Comparison of ENCODE assay signal across 1 cellular context in the genomic region with DNA sequence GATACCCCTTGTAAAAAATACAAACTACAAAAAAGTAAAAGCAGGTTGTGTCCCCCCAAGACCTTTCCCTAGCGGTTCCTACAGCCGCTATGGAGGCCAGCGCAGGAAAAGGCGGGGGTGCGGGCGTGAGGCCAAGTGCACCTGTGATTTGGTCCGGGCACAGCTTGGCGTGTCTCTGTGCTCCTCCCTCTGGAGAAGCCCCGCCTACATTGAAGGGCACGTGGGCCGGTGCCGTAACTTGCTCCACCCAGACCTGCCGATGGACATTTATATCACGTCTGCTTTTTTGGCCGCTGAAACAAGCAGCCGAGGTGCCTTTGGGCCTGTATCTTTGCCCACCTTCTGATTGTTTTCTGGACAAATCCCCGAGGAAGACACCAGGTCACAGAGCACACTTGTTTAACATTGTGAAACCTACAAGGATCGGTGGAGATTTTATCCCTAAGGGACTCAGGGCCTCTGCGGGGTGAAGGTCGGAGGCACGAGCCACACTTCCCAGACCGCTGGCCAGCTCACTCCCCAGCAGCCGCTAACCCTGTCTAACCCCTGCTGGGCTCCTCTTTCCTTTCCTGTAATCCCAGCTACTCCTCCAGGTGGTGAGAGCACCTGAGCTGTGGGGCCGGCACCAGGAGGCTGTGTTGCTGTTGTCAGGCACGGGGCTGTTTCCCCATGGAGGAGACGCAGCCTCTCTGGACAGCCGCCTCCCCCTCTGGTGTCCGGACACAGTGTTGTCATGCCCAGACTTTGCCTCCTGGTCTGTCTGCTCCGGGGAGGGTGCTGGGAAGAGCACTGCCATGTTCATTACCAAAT.
TF ChIP-seq lines count a peak whose summit lies in the region.

No MANE protein-coding gene starts in this region.

TF ChIP-seq in liver, 16 proteins besides CTCF, POLR2A, EP300 and RAD21 (continued from another document):
- peak; percentile 71 for TF ChIP-seq REST (IDR thresholded peaks at IDR 0.05)
- no peak for TF ChIP-seq TAF1 (conservative IDR thresholded peaks at IDR 0.05)
- peak; percentile 67 for TF ChIP-seq SP1 (IDR thresholded peaks at IDR 0.05)
- peak; percentile 15 for TF ChIP-seq HNF4G (IDR thresholded peaks at IDR 0.05)
- TF ChIP-seq, protein P1, sequence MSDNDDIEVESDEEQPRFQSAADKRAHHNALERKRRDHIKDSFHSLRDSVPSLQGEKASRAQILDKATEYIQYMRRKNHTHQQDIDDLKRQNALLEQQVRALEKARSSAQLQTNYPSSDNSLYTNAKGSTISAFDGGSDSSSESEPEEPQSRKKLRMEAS (IDR thresholded peaks at IDR 0.05), result no peak
- TF ChIP-seq JUND (IDR thresholded peaks at IDR 0.05), result peak in 1 of 2 donors; percentile 22
- TF ChIP-seq YY1 (IDR thresholded peaks at IDR 0.05), result peak; percentile 86
- peak; percentile 35 to 46 for TF ChIP-seq HNF4A (conservative IDR thresholded peaks at IDR 0.05)
- peak; percentile 21 to 70 for TF ChIP-seq EGR1 (IDR thresholded peaks at IDR 0.05; ENCODE audit: low read depth in 2 of 2)
